ENCODE assay signal across 8 cellular contexts in the genomic region with DNA sequence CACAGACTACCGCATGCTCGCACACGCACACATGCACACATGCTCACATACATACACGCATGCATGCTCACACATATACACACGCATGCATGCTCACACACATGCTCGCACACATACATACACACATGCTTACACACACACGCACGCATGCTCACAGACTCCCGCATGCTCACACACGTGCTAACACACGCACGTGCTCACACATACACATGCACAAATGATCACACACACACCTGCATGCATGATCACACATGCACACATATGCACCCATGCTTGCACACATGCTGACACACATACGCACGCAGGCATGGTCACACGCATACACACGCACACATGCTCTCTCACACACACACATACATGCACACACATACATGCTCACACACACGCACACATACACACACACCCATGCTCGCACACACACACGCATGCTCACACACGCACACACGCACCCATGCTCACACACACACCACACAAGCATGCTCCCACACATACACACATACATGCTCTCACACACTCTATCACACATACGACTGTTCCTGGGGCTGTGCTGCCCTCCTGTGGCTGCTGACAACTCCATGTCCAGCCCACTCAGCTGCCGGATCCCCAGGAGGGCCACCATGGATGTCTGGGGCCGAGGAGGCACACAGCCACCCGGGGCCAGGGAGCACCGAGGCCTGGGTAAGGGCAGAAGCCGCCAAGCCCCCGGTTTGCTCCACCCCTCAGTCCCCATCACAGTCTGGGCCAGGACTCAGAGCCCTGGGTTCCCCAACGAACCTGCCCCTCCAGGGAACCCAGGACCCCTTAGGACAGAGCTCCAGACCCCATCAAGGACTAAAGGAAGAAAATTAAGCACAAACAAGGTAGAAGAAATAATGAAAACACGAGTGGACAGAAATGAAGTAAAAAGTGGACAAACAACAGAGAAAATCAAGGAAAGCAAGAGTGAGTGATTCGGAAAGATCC. TPM values are rescaled to one million over a fixed set of nuclear protein-coding genes. Genes with fewer than 3 reads are reported as not detected.
A peak's percentile ranks its signal among the peaks of the same experiment; 100 is the strongest.
DNase-seq lines count a peak whose midpoint lies in the region; ATAC-seq lines count a peak whose summit lies in the region.

No MANE protein-coding gene starts in this region.

- no peak overlapping the region for H3K4me3 Mint-ChIP-seq in activated CD8-positive, alpha-beta T cell treated with anti-CD3 and anti-CD28 coated beads, Interleukin-2, amount 10 ng/mL, durations not matched to agents 7 days and 5 days

- no peaks in the 10 kb centered on the region for H3K9me3 Mint-ChIP-seq in activated CD8-positive, alpha-beta T cell treated with anti-CD3 and anti-CD28 coated beads, Interleukin-2, amount 10 ng/mL, durations not matched to agents 7 days and 5 days (ENCODE audit: insufficient read depth)

- POLR2A ChIA-PET in activated CD8-positive, alpha-beta T cell treated with anti-CD3 and anti-CD28 coated beads, Interleukin-2, amount 10 ng/mL, durations not matched to agents 7 days and 5 days (lab: Charles Lee) = interaction anchor here (1.2 kb wide), 1 partner anchor 147 kb away, joined by 8 read pairs; no protein-coding TSS in a partner anchor

- peaks cover 3% of the 10 kb centered on the region for H3K27me3 Mint-ChIP-seq in activated CD8-positive, alpha-beta T cell treated with anti-CD3 and anti-CD28 coated beads, Interleukin-2, amount 10 ng/mL, durations not matched to agents 7 days and 5 days (ENCODE audit: low read depth)

- H3K36me3 Mint-ChIP-seq in activated CD8-positive, alpha-beta T cell treated with anti-CD3 and anti-CD28 coated beads, Interleukin-2, amount 10 ng/mL, durations not matched to agents 7 days and 5 days (ENCODE audit: low read depth) = no peaks in the 10 kb centered on the region

- no peaks in the 10 kb centered on the region for H3K4me1 Mint-ChIP-seq in activated CD8-positive, alpha-beta T cell treated with anti-CD3 and anti-CD28 coated beads, Interleukin-2, amount 10 ng/mL, durations not matched to agents 7 days and 5 days (ENCODE audit: low read depth)

- CTCF ChIA-PET in activated CD8-positive, alpha-beta T cell treated with anti-CD3 and anti-CD28 coated beads, Interleukin-2, amount 10 ng/mL, durations not matched to agents 7 days and 5 days (lab: Charles Lee) = interaction anchor here (0.7 to 1.4 kb wide), 8 partner anchors 13 to 156 kb away, joined by 3 to 55 read pairs (median 4); no protein-coding TSS in a partner anchor

- no peak overlapping the region for H3K27ac Mint-ChIP-seq in activated CD8-positive, alpha-beta T cell treated with anti-CD3 and anti-CD28 coated beads, Interleukin-2, amount 10 ng/mL, durations not matched to agents 7 days and 5 days

- ATAC-seq in activated CD8-positive, alpha-beta T cell treated with anti-CD3 and anti-CD28 coated beads, Interleukin-2, amount 10 ng/mL, durations not matched to agents 7 days and 5 days = peak; percentile 90
- no peak for ATAC-seq in GM19463 (IDR thresholded peaks at IDR 0.05; ENCODE audit: unreplicated experiment)

- DNase-seq in AG20443 (ENCODE audit: low spot score) = peak; percentile 81
- DNase-seq in HCEC 1CT = peak; percentile 53
- peak; percentile 85 for DNase-seq in NCI-H82 (lab: John Stamatoyannopoulos, UW)
- DNase-seq in activated CD8-positive, alpha-beta T cell treated with anti-CD3 and anti-CD28 coated beads, Interleukin-2, amount 10 ng/mL, durations not matched to agents 7 days and 5 days = peak; percentile 83
- peak; percentile 59 for DNase-seq in effector CD8-positive, alpha-beta T cell (lab: John Stamatoyannopoulos, UW)
- DNase-seq in middle frontal gyrus (ENCODE audit: extremely low spot score, low spot score) = peak; percentile 21
- peak; percentile 58 to 63 for DNase-seq in stimulated activated CD8-positive, alpha-beta memory T cell treated with anti-CD3 and anti-CD28 coated beads, Interleukin-4, amount 100 ng/mL, for 1 hour (ENCODE audit: low read depth in 2 of 2, low spot score in 1 of 2)

RNA-seq across cellular contexts. Expression of a gene that starts 31.4 kb away (rescaled TPM):
- 1 to 10 TPM; 1.9 TPM for total RNA-seq in activated CD8-positive, alpha-beta T cell treated with anti-CD3 and anti-CD28 coated beads, Interleukin-2, amount 10 ng/mL, durations not matched to agents 7 days and 5 days

RNA-seq across cellular contexts. Expression of a gene that starts 55.9 kb away (rescaled TPM):
- 10 to 100 TPM; 32.7 to 33.7 TPM for total RNA-seq in activated CD8-positive, alpha-beta T cell treated with anti-CD3 and anti-CD28 coated beads, Interleukin-2, amount 10 ng/mL, durations not matched to agents 7 days and 5 days

Comparison
In these comparisons a context has a peak if more than half of its experiments do, and no peak if none do; other contexts are left out.
1. DNase-seq: peak in every context shown above with its lines; median percentile 85 in NCI-H82; 83 in activated CD8-positive, alpha-beta T cell treated with anti-CD3 and anti-CD28 coated beads, Interleukin-2, amount 10 ng/mL, durations not matched to agents 7 days and 5 days; 81 in AG20443; 60 in stimulated activated CD8-positive, alpha-beta memory T cell treated with anti-CD3 and anti-CD28 coated beads, Interleukin-4, amount 100 ng/mL, for 1 hour; 59 in effector CD8-positive, alpha-beta T cell; 53 in HCEC 1CT; 21 in middle frontal gyrus.